In the genomic region with DNA sequence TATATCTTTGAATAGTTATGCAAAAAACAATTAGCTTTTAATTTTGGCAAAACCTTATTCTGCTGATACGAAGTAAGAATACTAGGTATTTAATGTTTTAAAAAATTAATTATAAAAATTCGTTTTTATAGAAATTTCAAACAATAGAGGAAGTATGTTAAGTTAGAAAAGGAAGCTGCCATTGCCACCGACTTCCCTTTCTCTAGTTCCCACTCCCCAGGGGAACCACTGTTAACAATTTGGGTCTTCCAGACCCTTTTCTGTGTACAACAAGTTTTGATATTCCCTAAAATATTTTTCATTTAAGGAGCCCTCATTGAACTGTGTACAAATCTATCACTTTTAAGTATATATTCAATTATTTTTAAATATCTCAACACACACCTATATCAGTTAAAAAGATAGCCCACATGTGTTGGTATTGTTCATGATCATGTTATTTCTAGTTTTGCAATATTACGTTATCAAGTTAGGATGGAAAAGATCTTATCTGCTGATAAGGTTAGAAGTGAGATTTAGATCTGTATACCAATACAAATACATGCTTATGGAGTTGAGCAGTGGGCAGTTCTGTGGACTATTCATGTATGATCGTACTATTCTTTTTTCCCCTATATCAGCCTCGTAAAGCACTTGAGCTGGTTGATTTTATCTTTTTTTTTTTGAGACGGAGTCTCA, we compare ENCODE assay signal across 14 cellular contexts.
"Had no signal": no experiment of that assay in that cellular context is flagged by ENCODE, and none has a peak within 500 bp of the region (broad histone marks: within the 10 kb centered on the region; RNA-seq: fewer than 3 reads in every experiment).

No MANE protein-coding gene starts in this region.

- H3K27me3 ChIP-seq: adrenal gland, gastroesophageal sphincter, ovary, uterus had no signal

- H3K4me3 ChIP-seq: adrenal gland, coronary artery, gastroesophageal sphincter, ovary, uterus had no signal

- H3K36me3 ChIP-seq: ovary, uterus had no signal

- H3K4me1 ChIP-seq: uterus had no signal

- DNase-seq: activated CD4-positive, alpha-beta memory T cell treated with anti-CD3 and anti-CD28 coated beads, Interleukin-2, amount 10 ng/mL, durations not matched to agents 7 days and 5 days; activated CD4-positive, alpha-beta T cell treated with anti-CD3 and anti-CD28 coated beads for 36 hours; activated naive CD4-positive, alpha-beta T cell; adrenal gland; caudate nucleus; effector CD8-positive, alpha-beta T cell; kidney; ovary; stimulated activated CD4-positive, alpha-beta T cell treated with anti-CD3 and anti-CD28 coated beads, Interleukin-4, amount 100 ng/mL, for 4 hours; uterus; WERI-Rb-1 had no signal

- H3K27ac ChIP-seq: coronary artery, epithelial cell of prostate, gastroesophageal sphincter, ovary, uterus, WERI-Rb-1 had no signal

- H3K9me3 ChIP-seq: adrenal gland, gastroesophageal sphincter, ovary, uterus had no signal

- ATAC-seq: activated CD4-positive, alpha-beta T cell treated with anti-CD3 and anti-CD28 coated beads for 36 hours; gastroesophageal sphincter had no signal
